Comparison of ENCODE assay signal across 1 cellular context in genomic region chr3:8648873-8649741, GRCh38.
TF ChIP-seq lines count a peak whose summit lies in the region.

No MANE protein-coding gene starts in this region.

TF ChIP-seq in HepG2, 621 proteins besides CTCF, POLR2A, EP300 and RAD21 (continues in another document):
- TF ChIP-seq SMAD1 (CRISPR knock-in tag; IDR thresholded peaks at IDR 0.05; ENCODE audit: borderline replicate concordance, low read depth) (peak; percentile 41; the same call in 1 of the 2 replicates), TBX2 (CRISPR knock-in tag; IDR thresholded peaks at IDR 0.05; ENCODE audit: borderline replicate concordance) (0 out of 2 replicates have a peak, but pooled peaks have one; percentile 32), ZFP91 (CRISPR knock-in tag; IDR thresholded peaks at IDR 0.05; ENCODE audit: borderline replicate concordance) (peak; percentile 15; the same call in 1 of the 2 replicates), ZNF839 (CRISPR knock-in tag; IDR thresholded peaks at IDR 0.05; ENCODE audit: borderline replicate concordance) (no peak), AKAP8 (CRISPR knock-in tag; IDR thresholded peaks at IDR 0.05) (0 out of 2 replicates have a peak, but pooled peaks have one; percentile 41), HNF4G (IDR thresholded peaks at IDR 0.05; ENCODE audit: borderline replicate concordance, low read depth, low read length) (peak; percentile 44; the same call in 1 of the 2 replicates), HNF4G (CRISPR knock-in tag; IDR thresholded peaks at IDR 0.05; ENCODE audit: borderline replicate concordance, low read depth) (no peak), SKI (IDR thresholded peaks at IDR 0.05; ENCODE audit: partially characterized antibody) (peak; percentile 35), SOX13 (IDR thresholded peaks at IDR 0.05) (no peak), SOX13 (CRISPR knock-in tag; conservative IDR thresholded peaks at IDR 0.05 in 1 of 2, IDR thresholded peaks at IDR 0.05 in 1 of 2) (peak in 1 of 2 experiments; percentile 25; a peak in 1 of 4 replicates), ZNF761 (CRISPR knock-in tag; conservative IDR thresholded peaks at IDR 0.05) (no peak), SPEN (CRISPR knock-in tag; IDR thresholded peaks at IDR 0.05; ENCODE audit: low read depth) (0 out of 2 replicates have a peak, but pooled peaks have one; percentile 49), ZNF710 (CRISPR knock-in tag; IDR thresholded peaks at IDR 0.05; ENCODE audit: borderline replicate concordance) (peak; percentile 21; the same call in 1 of the 2 replicates), ZNF263 (CRISPR knock-in tag; IDR thresholded peaks at IDR 0.05) (peak; percentile 90), SRSF1 (optimal IDR thresholded peaks at IDR 0.05; ENCODE audit: low read depth, low read length) (no peak), HNF4A (CRISPR knock-in tag; IDR thresholded peaks at IDR 0.05) (peak; percentile 62), PATZ1 (CRISPR knock-in tag; IDR thresholded peaks at IDR 0.05) (0 out of 2 replicates have a peak, but pooled peaks have one; percentile 8), SP5 (CRISPR knock-in tag; IDR thresholded peaks at IDR 0.05; ENCODE audit: borderline replicate concordance, low read depth) (no peak), HNRNPL (IDR thresholded peaks at IDR 0.05; ENCODE audit: low read depth, low read length) (0 out of 2 replicates have a peak, but pooled peaks have one; percentile 54), SSRP1 (CRISPR knock-in tag; IDR thresholded peaks at IDR 0.05) (0 out of 2 replicates have a peak, but pooled peaks have one; percentile 22), REPIN1 (CRISPR knock-in tag; IDR thresholded peaks at IDR 0.05; ENCODE audit: borderline replicate concordance, low read depth) (peak; percentile 51; the same call in 1 of the 2 replicates), ZBTB7A (CRISPR knock-in tag; IDR thresholded peaks at IDR 0.05) (no peak), POLR2AphosphoS5 (IDR thresholded peaks at IDR 0.05; ENCODE audit: low read depth, low read length) (no peak), TFE3 (CRISPR knock-in tag; IDR thresholded peaks at IDR 0.05) (no peak), ZNF205 (CRISPR knock-in tag; IDR thresholded peaks at IDR 0.05) (0 out of 2 replicates have a peak, but pooled peaks have one; percentile 7), ZC3H4 (CRISPR knock-in tag; IDR thresholded peaks at IDR 0.05; ENCODE audit: borderline replicate concordance) (no peak), EEA1 (CRISPR knock-in tag; IDR thresholded peaks at IDR 0.05; ENCODE audit: borderline replicate concordance) (0 out of 2 replicates have a peak, but pooled peaks have one; percentile 73), SIX4 (CRISPR knock-in tag; IDR thresholded peaks at IDR 0.05) (0 out of 2 replicates have a peak, but pooled peaks have one; percentile 7), ZNF549 (CRISPR knock-in tag; IDR thresholded peaks at IDR 0.05) (peak; percentile 71; the same call in 1 of the 2 replicates), RERE (CRISPR knock-in tag; IDR thresholded peaks at IDR 0.05; ENCODE audit: low read depth) (no peak), NR2F1 (CRISPR knock-in tag; IDR thresholded peaks at IDR 0.05) (0 out of 4 replicates have a peak, but pooled peaks of 1 of the 2 experiments have one; percentile 13), ZNF274 (CRISPR knock-in tag; IDR thresholded peaks at IDR 0.05) (0 out of 2 replicates have a peak, but pooled peaks have one; percentile 21), ATF7 (IDR thresholded peaks at IDR 0.05) (no peak), ATF7 (CRISPR knock-in tag; IDR thresholded peaks at IDR 0.05) (0 out of 2 replicates have a peak, but pooled peaks have one; percentile 24), PPARG (CRISPR knock-in tag; conservative IDR thresholded peaks at IDR 0.05) (0 out of 2 replicates have a peak, but pooled peaks have one; percentile 23)
- TF ChIP-seq, protein P1, sequence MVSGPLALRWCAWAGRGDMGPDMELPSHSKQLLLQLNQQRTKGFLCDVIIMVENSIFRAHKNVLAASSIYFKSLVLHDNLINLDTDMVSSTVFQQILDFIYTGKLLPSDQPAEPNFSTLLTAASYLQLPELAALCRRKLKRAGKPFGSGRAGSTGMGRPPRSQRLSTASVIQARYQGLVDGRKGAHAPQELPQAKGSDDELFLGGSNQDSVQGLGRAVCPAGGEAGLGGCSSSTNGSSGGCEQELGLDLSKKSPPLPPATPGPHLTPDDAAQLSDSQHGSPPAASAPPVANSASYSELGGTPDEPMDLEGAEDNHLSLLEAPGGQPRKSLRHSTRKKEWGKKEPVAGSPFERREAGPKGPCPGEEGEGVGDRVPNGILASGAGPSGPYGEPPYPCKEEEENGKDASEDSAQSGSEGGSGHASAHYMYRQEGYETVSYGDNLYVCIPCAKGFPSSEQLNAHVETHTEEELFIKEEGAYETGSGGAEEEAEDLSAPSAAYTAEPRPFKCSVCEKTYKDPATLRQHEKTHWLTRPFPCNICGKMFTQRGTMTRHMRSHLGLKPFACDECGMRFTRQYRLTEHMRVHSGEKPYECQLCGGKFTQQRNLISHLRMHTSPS (CRISPR knock-in tag; IDR thresholded peaks at IDR 0.05; ENCODE audit: low read depth), result 0 out of 2 replicates have a peak, but pooled peaks have one; percentile 55
- TF ChIP-seq, protein P2, sequence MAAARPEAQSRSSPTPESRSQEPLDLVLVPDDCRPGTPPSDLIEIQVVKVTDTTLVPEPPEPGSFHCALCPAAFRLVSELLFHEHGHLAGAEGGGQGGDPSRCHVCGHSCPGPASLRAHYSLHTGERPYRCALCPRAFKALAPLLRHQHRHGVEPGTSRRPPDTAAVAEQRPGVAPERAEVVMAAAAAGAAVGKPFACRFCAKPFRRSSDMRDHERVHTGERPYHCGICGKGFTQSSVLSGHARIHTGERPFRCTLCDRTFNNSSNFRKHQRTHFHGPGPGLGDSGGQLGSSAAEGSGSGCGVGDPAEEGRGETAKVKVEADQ (CRISPR knock-in tag; IDR thresholded peaks at IDR 0.05; ENCODE audit: borderline replicate concordance), result peak; percentile 26; the same call in 1 of the 2 replicates
- TF ChIP-seq, protein P3, sequence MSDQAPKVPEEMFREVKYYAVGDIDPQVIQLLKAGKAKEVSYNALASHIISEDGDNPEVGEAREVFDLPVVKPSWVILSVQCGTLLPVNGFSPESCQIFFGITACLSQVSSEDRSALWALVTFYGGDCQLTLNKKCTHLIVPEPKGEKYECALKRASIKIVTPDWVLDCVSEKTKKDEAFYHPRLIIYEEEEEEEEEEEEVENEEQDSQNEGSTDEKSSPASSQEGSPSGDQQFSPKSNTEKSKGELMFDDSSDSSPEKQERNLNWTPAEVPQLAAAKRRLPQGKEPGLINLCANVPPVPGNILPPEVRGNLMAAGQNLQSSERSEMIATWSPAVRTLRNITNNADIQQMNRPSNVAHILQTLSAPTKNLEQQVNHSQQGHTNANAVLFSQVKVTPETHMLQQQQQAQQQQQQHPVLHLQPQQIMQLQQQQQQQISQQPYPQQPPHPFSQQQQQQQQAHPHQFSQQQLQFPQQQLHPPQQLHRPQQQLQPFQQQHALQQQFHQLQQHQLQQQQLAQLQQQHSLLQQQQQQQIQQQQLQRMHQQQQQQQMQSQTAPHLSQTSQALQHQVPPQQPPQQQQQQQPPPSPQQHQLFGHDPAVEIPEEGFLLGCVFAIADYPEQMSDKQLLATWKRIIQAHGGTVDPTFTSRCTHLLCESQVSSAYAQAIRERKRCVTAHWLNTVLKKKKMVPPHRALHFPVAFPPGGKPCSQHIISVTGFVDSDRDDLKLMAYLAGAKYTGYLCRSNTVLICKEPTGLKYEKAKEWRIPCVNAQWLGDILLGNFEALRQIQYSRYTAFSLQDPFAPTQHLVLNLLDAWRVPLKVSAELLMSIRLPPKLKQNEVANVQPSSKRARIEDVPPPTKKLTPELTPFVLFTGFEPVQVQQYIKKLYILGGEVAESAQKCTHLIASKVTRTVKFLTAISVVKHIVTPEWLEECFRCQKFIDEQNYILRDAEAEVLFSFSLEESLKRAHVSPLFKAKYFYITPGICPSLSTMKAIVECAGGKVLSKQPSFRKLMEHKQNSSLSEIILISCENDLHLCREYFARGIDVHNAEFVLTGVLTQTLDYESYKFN (CRISPR knock-in tag; conservative IDR thresholded peaks at IDR 0.05), result peak; percentile 1
- TF ChIP-seq, protein P4, sequence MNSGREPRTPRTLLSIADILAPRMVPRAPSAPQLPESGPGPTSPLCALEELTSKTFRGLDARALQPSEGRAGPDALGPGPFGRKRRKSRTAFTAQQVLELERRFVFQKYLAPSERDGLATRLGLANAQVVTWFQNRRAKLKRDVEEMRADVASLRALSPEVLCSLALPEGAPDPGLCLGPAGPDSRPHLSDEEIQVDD (CRISPR knock-in tag; IDR thresholded peaks at IDR 0.05; ENCODE audit: borderline replicate concordance), result 0 out of 2 replicates have a peak, but pooled peaks have one; percentile 33
